12 cellular contexts compared by ENCODE assay signal in the genomic region with DNA sequence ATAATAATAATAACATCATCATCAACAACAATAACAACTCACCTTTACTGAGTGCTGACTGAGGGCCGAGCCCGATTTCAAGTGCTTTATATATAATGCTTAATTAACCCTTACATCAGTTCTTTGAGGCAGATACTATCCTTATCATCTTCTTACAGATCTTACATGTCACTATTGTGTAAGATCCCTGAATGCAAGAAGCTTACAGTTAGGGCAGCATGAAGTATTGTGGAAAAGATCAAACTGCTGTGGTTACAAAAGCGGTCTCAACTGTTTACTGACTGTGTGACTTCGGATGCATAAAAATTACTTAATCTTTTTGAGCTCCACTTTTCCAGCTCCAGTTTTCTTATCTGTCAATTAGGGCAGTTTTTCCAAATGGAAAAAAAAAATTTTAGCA. TPM values are rescaled to one million over a fixed set of nuclear protein-coding genes. Genes with fewer than 3 reads are reported as not detected.
A peak's percentile ranks its signal among the peaks of the same experiment; 100 is the strongest.
DNase-seq lines count a peak whose midpoint lies in the region; ATAC-seq and TF ChIP-seq lines count a peak whose summit lies in the region.
"Had no signal": no experiment of that assay in that cellular context is flagged by ENCODE, and none has a peak within 500 bp of the region (broad histone marks: within the 10 kb centered on the region; RNA-seq: fewer than 3 reads in every experiment).

No MANE protein-coding gene starts in this region.

- ATAC-seq in Right ventricle myocardium superior (ENCODE audit: poor library complexity) = no peak
- no peak for ATAC-seq in HG03175 (IDR thresholded peaks at IDR 0.05; ENCODE audit: unreplicated experiment)
- ATAC-seq in GM18502 (IDR thresholded peaks at IDR 0.05; ENCODE audit: poor library complexity, unreplicated experiment) = no peak

- H3K4me1 ChIP-seq in right atrium auricular region (peaks cover 0 to 69% of the 10 kb centered on the region in 2 donors), mesodermal cell (ENCODE audit: control insufficient read depth, insufficient read depth, low read length, poor library complexity, severe bottlenecking) (peaks cover 51% of the 10 kb centered on the region)

- H3K36me3 ChIP-seq in right atrium auricular region = peaks cover 25% of the 10 kb centered on the region
- H3K36me3 ChIP-seq in mesodermal cell (ENCODE audit: control insufficient read depth, insufficient read depth, low read length) = peaks cover 58% of the 10 kb centered on the region

- H3K27ac ChIP-seq in right atrium auricular region = peak overlapping the region; percentile 91 to 96
- no peak overlapping the region for H3K27ac ChIP-seq in mesodermal cell (ENCODE audit: low read depth, low read length, severe bottlenecking)

- no peaks in the 10 kb centered on the region for H3K9me3 ChIP-seq in right atrium auricular region
- no peaks in the 10 kb centered on the region for H3K9me3 ChIP-seq in mesodermal cell (ENCODE audit: control insufficient read depth, low read length)

- DNase-seq in right atrium auricular region (ENCODE audit: low spot score) = no peak
- DNase-seq in Right ventricle myocardium superior = no peak
- DNase-seq in amniotic epithelial cell (ENCODE audit: low read depth) = peak; percentile 93
- DNase-seq in NCI-H446 treated with DMSO at 0.1 percent for 48 hours (lab: John Stamatoyannopoulos, UW) = no peak
- DNase-seq in GM19240 (ENCODE audit: insufficient read length, low spot score) = no peak
- DNase-seq: activated B cell treated with CpG ODN at 0.5 μM for 24 hours; activated T-cell treated with anti-CD3 and anti-CD28 coated beads, Interleukin-2, amount 50 U/mL, for 72 hours; GDM1; hippocampal formation had no signal

- H3K4me3 ChIP-seq in right atrium auricular region (no peak overlapping the region), mesodermal cell (ENCODE audit: extremely low read depth, insufficient read depth, low read length, poor library complexity, severe bottlenecking) (peak overlapping the region; percentile 98)

- 100% methylated on average over 2 of the region's 4 CpGs for WGBS in mesodermal cell (ENCODE audit: insufficient coverage in 2 of 2), 2 experiments

- intact Hi-C loops in Right ventricle myocardium superior (cut with DNase I) = no loop called here

- no peak for TF ChIP-seq CTCF in right atrium auricular region (IDR thresholded peaks at IDR 0.05)

- no peaks in the 10 kb centered on the region for H3K27me3 ChIP-seq in right atrium auricular region

RNA-seq across cellular contexts. Expression of gene VAT1, which starts 3.3 kb away (rescaled TPM):
- total RNA-seq in right atrium auricular region (10 to 100 TPM; 51.4 to 99.8 TPM), Right ventricle myocardium superior (89.7 TPM)
- 282 TPM for polyA plus RNA-seq in mesodermal cell (2013, experiment 1 of 2)
- polyA plus RNA-seq in mesodermal cell (2013, experiment 2 of 2) = 239 TPM

RNA-seq across cellular contexts. Expression of gene RND2, which starts 6.1 kb away (rescaled TPM):
- total RNA-seq in right atrium auricular region = 1 to 10 TPM in 1 of 2 donors, under 1 TPM in 1; 0.63 to 3.5 TPM
- total RNA-seq in Right ventricle myocardium superior = 0.65 TPM
- polyA plus RNA-seq in mesodermal cell (2013, experiment 1 of 2) = 9.1 TPM
- 7.2 TPM for polyA plus RNA-seq in mesodermal cell (2013, experiment 2 of 2)
- total RNA-seq: activated T-cell treated with anti-CD3 and anti-CD28 coated beads, Interleukin-2, amount 50 U/mL, for 72 hours had no signal

RNA-seq across cellular contexts. Expression of gene IFI35, which starts 12.3 kb away (rescaled TPM):
- total RNA-seq in right atrium auricular region (10 to 100 TPM; 11.4 to 19.0 TPM), Right ventricle myocardium superior (14.4 TPM)
- polyA plus RNA-seq in mesodermal cell (2013, experiment 1 of 2) = 0.88 TPM
- polyA plus RNA-seq in mesodermal cell (2013, experiment 2 of 2) = 1.4 TPM

RNA-seq across cellular contexts. Expression of gene RPL27, which starts 20.7 kb away (rescaled TPM):
- total RNA-seq in right atrium auricular region (1,000 to 10,000 TPM in 1 of 2 donors, 100 to 1,000 TPM in 1; 551 to 1,071 TPM), Right ventricle myocardium superior (675 TPM)
- 2,329 TPM for polyA plus RNA-seq in mesodermal cell (2013, experiment 1 of 2)
- 2,398 TPM for polyA plus RNA-seq in mesodermal cell (2013, experiment 2 of 2)

RNA-seq across cellular contexts. Expression of gene RUNDC1, which starts 38.6 kb away (rescaled TPM):
- 10 to 100 TPM in 1 of 2 donors, 1 to 10 TPM in 1; 9.9 to 11.1 TPM for total RNA-seq in right atrium auricular region
- 10.0 TPM for total RNA-seq in Right ventricle myocardium superior
- polyA plus RNA-seq in mesodermal cell (2013, experiment 1 of 2) = 9.6 TPM
- 7.7 TPM for polyA plus RNA-seq in mesodermal cell (2013, experiment 2 of 2)
